2 cellular contexts compared by ENCODE assay signal in the genomic region with DNA sequence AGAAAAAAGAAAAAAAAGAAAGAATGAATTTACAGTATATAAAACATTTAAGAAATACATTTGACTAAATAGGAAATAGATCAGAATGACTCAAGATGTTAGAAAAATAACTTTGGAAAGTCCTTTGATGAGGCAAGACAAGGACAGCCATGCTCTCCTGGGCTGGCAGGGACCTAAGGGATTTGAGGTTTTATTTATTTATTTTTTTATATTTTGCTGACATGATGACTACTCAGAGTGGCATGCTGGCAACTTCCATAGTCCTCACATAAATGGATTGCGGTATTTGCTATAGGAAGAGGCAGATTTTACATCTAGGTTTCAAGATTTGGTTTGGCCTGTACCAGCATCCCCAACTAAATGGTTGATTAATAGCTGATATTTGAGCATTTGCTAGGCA.
TF ChIP-seq lines count a peak whose summit lies in the region.

No MANE protein-coding gene starts in this region.

TF ChIP-seq in SK-N-SH treated with all-trans-retinoic acid at 6 μM for 48 hours, 23 proteins besides CTCF, POLR2A, EP300 and RAD21 (continued from another document):
- TF ChIP-seq, protein P1, sequence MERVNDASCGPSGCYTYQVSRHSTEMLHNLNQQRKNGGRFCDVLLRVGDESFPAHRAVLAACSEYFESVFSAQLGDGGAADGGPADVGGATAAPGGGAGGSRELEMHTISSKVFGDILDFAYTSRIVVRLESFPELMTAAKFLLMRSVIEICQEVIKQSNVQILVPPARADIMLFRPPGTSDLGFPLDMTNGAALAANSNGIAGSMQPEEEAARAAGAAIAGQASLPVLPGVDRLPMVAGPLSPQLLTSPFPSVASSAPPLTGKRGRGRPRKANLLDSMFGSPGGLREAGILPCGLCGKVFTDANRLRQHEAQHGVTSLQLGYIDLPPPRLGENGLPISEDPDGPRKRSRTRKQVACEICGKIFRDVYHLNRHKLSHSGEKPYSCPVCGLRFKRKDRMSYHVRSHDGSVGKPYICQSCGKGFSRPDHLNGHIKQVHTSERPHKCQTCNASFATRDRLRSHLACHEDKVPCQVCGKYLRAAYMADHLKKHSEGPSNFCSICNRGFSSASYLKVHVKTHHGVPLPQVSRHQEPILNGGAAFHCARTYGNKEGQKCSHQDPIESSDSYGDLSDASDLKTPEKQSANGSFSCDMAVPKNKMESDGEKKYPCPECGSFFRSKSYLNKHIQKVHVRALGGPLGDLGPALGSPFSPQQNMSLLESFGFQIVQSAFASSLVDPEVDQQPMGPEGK (CRISPR knock-in tag; IDR thresholded peaks at IDR 0.05; ENCODE audit: borderline replicate concordance) = no peak
- TF ChIP-seq, protein P2, sequence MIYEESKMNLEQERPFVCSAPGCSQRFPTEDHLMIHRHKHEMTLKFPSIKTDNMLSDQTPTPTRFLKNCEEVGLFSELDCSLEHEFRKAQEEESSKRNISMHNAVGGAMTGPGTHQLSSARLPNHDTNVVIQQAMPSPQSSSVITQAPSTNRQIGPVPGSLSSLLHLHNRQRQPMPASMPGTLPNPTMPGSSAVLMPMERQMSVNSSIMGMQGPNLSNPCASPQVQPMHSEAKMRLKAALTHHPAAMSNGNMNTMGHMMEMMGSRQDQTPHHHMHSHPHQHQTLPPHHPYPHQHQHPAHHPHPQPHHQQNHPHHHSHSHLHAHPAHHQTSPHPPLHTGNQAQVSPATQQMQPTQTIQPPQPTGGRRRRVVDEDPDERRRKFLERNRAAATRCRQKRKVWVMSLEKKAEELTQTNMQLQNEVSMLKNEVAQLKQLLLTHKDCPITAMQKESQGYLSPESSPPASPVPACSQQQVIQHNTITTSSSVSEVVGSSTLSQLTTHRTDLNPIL (CRISPR knock-in tag; IDR thresholded peaks at IDR 0.05; ENCODE audit: low read depth) = no peak
- TF ChIP-seq OSR1 (CRISPR knock-in tag; IDR thresholded peaks at IDR 0.05) (no peak), ZNF70 (CRISPR knock-in tag; IDR thresholded peaks at IDR 0.05) (no peak), BACH2 (CRISPR knock-in tag; IDR thresholded peaks at IDR 0.05; ENCODE audit: borderline replicate concordance) (no peak)

TF ChIP-seq in SK-N-SH, 30 proteins besides CTCF, POLR2A, EP300 and RAD21 (continued from another document):
- TF ChIP-seq, protein P3, sequence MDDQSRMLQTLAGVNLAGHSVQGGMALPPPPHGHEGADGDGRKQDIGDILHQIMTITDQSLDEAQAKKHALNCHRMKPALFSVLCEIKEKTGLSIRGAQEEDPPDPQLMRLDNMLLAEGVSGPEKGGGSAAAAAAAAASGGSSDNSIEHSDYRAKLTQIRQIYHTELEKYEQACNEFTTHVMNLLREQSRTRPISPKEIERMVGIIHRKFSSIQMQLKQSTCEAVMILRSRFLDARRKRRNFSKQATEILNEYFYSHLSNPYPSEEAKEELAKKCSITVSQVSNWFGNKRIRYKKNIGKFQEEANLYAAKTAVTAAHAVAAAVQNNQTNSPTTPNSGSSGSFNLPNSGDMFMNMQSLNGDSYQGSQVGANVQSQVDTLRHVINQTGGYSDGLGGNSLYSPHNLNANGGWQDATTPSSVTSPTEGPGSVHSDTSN (IDR thresholded peaks at IDR 0.05) = no peak
- TF ChIP-seq NFIC (IDR thresholded peaks at IDR 0.05; ENCODE audit: borderline replicate concordance) = no peak
- TF ChIP-seq, protein P4, sequence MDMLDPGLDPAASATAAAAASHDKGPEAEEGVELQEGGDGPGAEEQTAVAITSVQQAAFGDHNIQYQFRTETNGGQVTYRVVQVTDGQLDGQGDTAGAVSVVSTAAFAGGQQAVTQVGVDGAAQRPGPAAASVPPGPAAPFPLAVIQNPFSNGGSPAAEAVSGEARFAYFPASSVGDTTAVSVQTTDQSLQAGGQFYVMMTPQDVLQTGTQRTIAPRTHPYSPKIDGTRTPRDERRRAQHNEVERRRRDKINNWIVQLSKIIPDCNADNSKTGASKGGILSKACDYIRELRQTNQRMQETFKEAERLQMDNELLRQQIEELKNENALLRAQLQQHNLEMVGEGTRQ (IDR thresholded peaks at IDR 0.05; ENCODE audit: borderline replicate concordance, low read depth, low read length) = no peak
- no peak for TF ChIP-seq SIN3A (IDR thresholded peaks at IDR 0.05; ENCODE audit: borderline replicate concordance, low read depth, low read length)
- no peak for TF ChIP-seq FOXM1 (IDR thresholded peaks at IDR 0.05; ENCODE audit: low read depth)
- TF ChIP-seq JUND (IDR thresholded peaks at IDR 0.05) = no peak
- TF ChIP-seq FOXJ3 (CRISPR knock-in tag; IDR thresholded peaks at IDR 0.05) = no peak
- TF ChIP-seq ELF1 (IDR thresholded peaks at IDR 0.05) = no peak
- TF ChIP-seq GATA2 (CRISPR knock-in tag; IDR thresholded peaks at IDR 0.05) = no peak
- no peak for TF ChIP-seq RCOR1 (IDR thresholded peaks at IDR 0.05; ENCODE audit: low read length)
